7 cellular contexts compared by ENCODE assay signal in genomic region chr15:77784361-77785292, GRCh38.
DNase-seq lines count a peak whose midpoint lies in the region; ATAC-seq and TF ChIP-seq lines count a peak whose summit lies in the region.

No MANE protein-coding gene starts in this region.

- TF ChIP-seq CTCF in DND-41 (IDR thresholded peaks at IDR 0.05; ENCODE audit: borderline replicate concordance, extremely low read depth, low read length, poor library complexity, severe bottlenecking) (peak; percentile 40), H9 (conservative IDR thresholded peaks at IDR 0.05) (peak; percentile 77), SU-DHL-6 (IDR thresholded peaks at IDR 0.05; ENCODE audit: insufficient read depth, low read length, poor library complexity, severe bottlenecking) (peak; percentile 48), esophagus muscularis mucosa (IDR thresholded peaks at IDR 0.05) (peak in 1 of 3 experiments; percentile 13)

- peaks cover 0 to 3% of the 10 kb centered on the region in 2 experiments; a peak in 1 of 5 replicates for H3K9me3 Mint-ChIP-seq in H9

- no peak overlapping the region for H3K18ac ChIP-seq in H9 (ENCODE audit: insufficient read length, low read depth, low read length)

- H4K20me1 ChIP-seq in DND-41 (ENCODE audit: insufficient read depth, low read length) (peaks cover 3% of the 10 kb centered on the region; the same call in 1 of the 2 replicates), H9 (ENCODE audit: control insufficient read depth, insufficient read depth, insufficient read length) (no peaks in the 10 kb centered on the region), SU-DHL-6 (ENCODE audit: low read depth, low read length) (no peaks in the 10 kb centered on the region)

- WGBS in H9 (ENCODE audit: extremely low coverage, insufficient read length, low lambda C conversion rate) = no CpG with 5 or more reads among the region's 11 CpGs
- WGBS in esophagus muscularis mucosa = 59% methylated on average over 10 of the region's 11 CpGs

- no peak overlapping the region for H3K4me3 Mint-ChIP-seq in H9

- H3K79me1 ChIP-seq in H9 (ENCODE audit: insufficient read depth, low read depth, low read length, poor library complexity, severe bottlenecking) = no peaks in the 10 kb centered on the region

- H3K36me3 Mint-ChIP-seq in H9 (ENCODE audit: insufficient read depth in 1 of 3, low read depth in 3 of 3) = peaks cover 0 to 12% (median 0%) of the 10 kb centered on the region in 3 experiments; a peak in 2 of 7 replicates

- H2BK12ac ChIP-seq in H9 (ENCODE audit: insufficient read length, low read depth, low read length) = no peak overlapping the region

- ATAC-seq in DND-41 (ENCODE audit: insufficient read depth, low read depth) = no peak

- no peak overlapping the region for H4K8ac ChIP-seq in H9 (replicated peaks; ENCODE audit: insufficient read length, low read depth, low read length)

- no peak overlapping the region for H2BK20ac ChIP-seq in H9 (ENCODE audit: low read depth, low read length, poor library complexity, severe bottlenecking)

- H3K9ac ChIP-seq in DND-41 (ENCODE audit: low read depth, low read length) = no peak overlapping the region
- H3K9ac ChIP-seq in H9 (ENCODE audit: extremely low read depth, insufficient read length, low read length) = no peak overlapping the region
- no peak overlapping the region for H3K9ac ChIP-seq in SU-DHL-6 (ENCODE audit: low read length)

- no peak overlapping the region for H2BK15ac ChIP-seq in H9 (ENCODE audit: low read depth, low read length)

- no peak overlapping the region for H2BK5ac ChIP-seq in H9 (ENCODE audit: insufficient read length, low read length)

- H3T11ph ChIP-seq in H9 (ENCODE audit: low read length) = no peak overlapping the region

- H3K56ac ChIP-seq in H9 (ENCODE audit: insufficient read length, low read depth, low read length) = no peak overlapping the region

- H3K4me1 Mint-ChIP-seq in H9 = peaks cover 18 to 53% of the 10 kb centered on the region in 2 experiments

- H3K14ac ChIP-seq in H9 (ENCODE audit: insufficient read depth, low read length) = no peak overlapping the region; the same call in 1 of the 2 replicates

- intact Hi-C loops in esophagus muscularis mucosa (cut with DNase I) = no loop called here

- no peaks in the 10 kb centered on the region for H3F3A ChIP-seq in SU-DHL-6 (ENCODE audit: insufficient read depth)

- TF ChIP-seq EP300 in esophagus muscularis mucosa (IDR thresholded peaks at IDR 0.05) = no peak

- no peak overlapping the region for H3K23ac ChIP-seq in H9 (ENCODE audit: insufficient read length, low read depth, low read length)

- TF ChIP-seq POLR2A in esophagus muscularis mucosa (IDR thresholded peaks at IDR 0.05; ENCODE audit: low read depth) = no peak

- no peak overlapping the region for H3K4ac ChIP-seq in H9 (ENCODE audit: low read depth, low read length)

- H3K27ac ChIP-seq in DND-41 (ENCODE audit: low read length) (no peak overlapping the region), H9 (ENCODE audit: insufficient read length, low read depth, low read length) (no peak overlapping the region), SU-DHL-6 (ENCODE audit: low read depth, low read length) (no peak overlapping the region), esophagus muscularis mucosa (replicated peaks in 1 of 4) (no peak overlapping the region)

- H3K27me3 Mint-ChIP-seq in H9 (ENCODE audit: low read depth) = no peaks in the 10 kb centered on the region; the same call in none of the 2 replicates

- H3K9me2 ChIP-seq in SU-DHL-6 (replicated peaks; ENCODE audit: insufficient read depth, low read length) = no peaks in the 10 kb centered on the region

- no peaks in the 10 kb centered on the region for H3K4me1 ChIP-seq in DND-41 (ENCODE audit: insufficient read depth, low read length)
- H3K4me1 ChIP-seq in H9 (ENCODE audit: insufficient read depth, low read length) = no peaks in the 10 kb centered on the region
- no peaks in the 10 kb centered on the region for H3K4me1 ChIP-seq in esophagus muscularis mucosa

- H3K9me3 ChIP-seq in DND-41 (ENCODE audit: insufficient read depth, low read length, severe bottlenecking) (no peaks in the 10 kb centered on the region), H9 (ENCODE audit: control insufficient read depth, low read depth, low read length) (no peaks in the 10 kb centered on the region), SU-DHL-6 (ENCODE audit: insufficient read depth, low read length) (no peaks in the 10 kb centered on the region), esophagus muscularis mucosa (peaks cover 0 to 17% (median 9%) of the 10 kb centered on the region in 4 donors)

- no peak overlapping the region for H2BK120ac ChIP-seq in H9 (ENCODE audit: low read depth, low read length, poor library complexity, severe bottlenecking)

- H2AK5ac ChIP-seq in H9 (ENCODE audit: insufficient read length, low read length) = no peak overlapping the region

- no peak overlapping the region for H3K4me3 ChIP-seq in DND-41 (ENCODE audit: low read depth in 1 of 2, low read length in 2 of 2)
- no peak overlapping the region for H3K4me3 ChIP-seq in SU-DHL-6 (ENCODE audit: insufficient read depth, low read length, poor library complexity, severe bottlenecking)
- H3K4me3 ChIP-seq in esophagus muscularis mucosa = no peak overlapping the region

- no peak overlapping the region for H3K27ac Mint-ChIP-seq in H9

- H3K4me2 ChIP-seq in DND-41 (ENCODE audit: insufficient read depth, low read length) = no peak overlapping the region
- no peak overlapping the region for H3K4me2 ChIP-seq in H9 (ENCODE audit: insufficient read depth, insufficient read length, low read length)
- no peak overlapping the region for H3K4me2 ChIP-seq in SU-DHL-6 (ENCODE audit: low read depth, low read length, poor library complexity, severe bottlenecking)

- no peak overlapping the region for H4K91ac ChIP-seq in H9 (ENCODE audit: insufficient read length, low read depth, low read length)

- DNase-seq in DND-41 (no peak), H9 (peak; percentile 70), iPS-NIHi11 (ENCODE audit: low spot score) (peak; percentile 87), esophagus muscularis mucosa (ENCODE audit: extremely low spot score) (no peak), ureter (ENCODE audit: low spot score) (no peak), NCI-H774 (lab: John Stamatoyannopoulos, UW) (no peak)

- no peaks in the 10 kb centered on the region for H3K23me2 ChIP-seq in H9 (ENCODE audit: insufficient read length, low read depth, low read length, poor library complexity, severe bottlenecking)

- H3K27me3 ChIP-seq in DND-41 (ENCODE audit: insufficient read depth, low read length, poor library complexity) = no peaks in the 10 kb centered on the region
- no peaks in the 10 kb centered on the region for H3K27me3 ChIP-seq in H9 (ENCODE audit: insufficient read depth, low read length)
- no peaks in the 10 kb centered on the region for H3K27me3 ChIP-seq in SU-DHL-6 (ENCODE audit: low read length)
- H3K27me3 ChIP-seq in esophagus muscularis mucosa = peaks cover 0 to 75% (median 0%) of the 10 kb centered on the region in 4 donors

- H2AFZ ChIP-seq in DND-41 (ENCODE audit: low read depth, low read length) (no peak overlapping the region), H9 (ENCODE audit: low read length) (no peak overlapping the region), SU-DHL-6 (ENCODE audit: low read depth, low read length, severe bottlenecking) (no peak overlapping the region)

- H4K5ac ChIP-seq in H9 (ENCODE audit: insufficient read length, low read depth, low read length) = no peak overlapping the region

- no peaks in the 10 kb centered on the region for H3K36me3 ChIP-seq in DND-41 (ENCODE audit: insufficient read depth, low read length)
- no peaks in the 10 kb centered on the region for H3K36me3 ChIP-seq in SU-DHL-6 (ENCODE audit: low read length)
- H3K36me3 ChIP-seq in esophagus muscularis mucosa = no peaks in the 10 kb centered on the region

- H3K79me2 ChIP-seq in DND-41 (ENCODE audit: insufficient read depth, low read length) = no peaks in the 10 kb centered on the region
- no peaks in the 10 kb centered on the region for H3K79me2 ChIP-seq in H9 (ENCODE audit: insufficient read depth, low read length)
- no peaks in the 10 kb centered on the region for H3K79me2 ChIP-seq in SU-DHL-6 (ENCODE audit: insufficient read depth, low read length)

Comparison
In these comparisons a context has a peak if more than half of its experiments do, and no peak if none do; other contexts are left out.
1. DNase-seq: peak in H9 (single experiment) and iPS-NIHi11 (single experiment); none in DND-41 (single experiment), esophagus muscularis mucosa (single experiment), ureter (single experiment) and NCI-H774 (single experiment).